Comparison of ENCODE assay signal across 1 cellular context in the genomic region with DNA sequence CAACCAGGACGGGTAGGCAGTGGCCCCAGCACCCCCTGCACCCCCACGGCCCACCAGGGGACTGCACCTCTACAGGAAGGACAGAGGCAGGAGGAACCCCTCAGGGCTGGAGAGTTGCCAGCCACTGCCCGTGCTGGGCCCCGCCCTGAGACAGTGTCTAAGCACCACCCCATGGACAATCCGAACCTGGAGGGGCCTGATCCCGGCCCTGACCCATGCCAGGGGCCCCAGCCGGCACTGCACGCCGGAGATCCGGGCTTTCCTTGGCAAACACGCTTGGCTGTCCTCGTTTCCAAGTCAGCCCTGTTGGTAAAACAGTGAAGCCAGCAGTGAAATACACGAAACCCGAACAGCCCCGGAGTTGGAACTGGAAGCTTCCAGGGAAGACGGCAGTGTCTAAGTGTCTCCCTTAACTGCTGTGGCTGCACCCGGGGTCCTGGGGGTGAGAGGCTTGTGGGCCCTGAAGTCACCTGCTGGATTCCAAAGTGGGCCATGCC.
TF ChIP-seq lines count a peak whose summit lies in the region.

No MANE protein-coding gene starts in this region.

TF ChIP-seq in WTC11, 78 proteins besides CTCF, POLR2A, EP300 and RAD21 (continued from another document):
- TF ChIP-seq MLX (CRISPR knock-in tag; IDR thresholded peaks at IDR 0.05): no peak
- TF ChIP-seq, protein P1, sequence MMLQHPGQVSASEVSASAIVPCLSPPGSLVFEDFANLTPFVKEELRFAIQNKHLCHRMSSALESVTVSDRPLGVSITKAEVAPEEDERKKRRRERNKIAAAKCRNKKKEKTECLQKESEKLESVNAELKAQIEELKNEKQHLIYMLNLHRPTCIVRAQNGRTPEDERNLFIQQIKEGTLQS (CRISPR knock-in tag; conservative IDR thresholded peaks at IDR 0.05): no peak
- TF ChIP-seq, protein P2, sequence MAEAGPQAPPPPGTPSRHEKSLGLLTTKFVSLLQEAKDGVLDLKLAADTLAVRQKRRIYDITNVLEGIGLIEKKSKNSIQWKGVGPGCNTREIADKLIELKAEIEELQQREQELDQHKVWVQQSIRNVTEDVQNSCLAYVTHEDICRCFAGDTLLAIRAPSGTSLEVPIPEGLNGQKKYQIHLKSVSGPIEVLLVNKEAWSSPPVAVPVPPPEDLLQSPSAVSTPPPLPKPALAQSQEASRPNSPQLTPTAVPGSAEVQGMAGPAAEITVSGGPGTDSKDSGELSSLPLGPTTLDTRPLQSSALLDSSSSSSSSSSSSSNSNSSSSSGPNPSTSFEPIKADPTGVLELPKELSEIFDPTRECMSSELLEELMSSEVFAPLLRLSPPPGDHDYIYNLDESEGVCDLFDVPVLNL (CRISPR knock-in tag; IDR thresholded peaks at IDR 0.05; ENCODE audit: borderline replicate concordance, low read depth): no peak
- TF ChIP-seq ZNF423 (CRISPR knock-in tag; IDR thresholded peaks at IDR 0.05): no peak
- TF ChIP-seq NFATC4 (CRISPR knock-in tag; IDR thresholded peaks at IDR 0.05): no peak
- TF ChIP-seq ATF6 (CRISPR knock-in tag; IDR thresholded peaks at IDR 0.05): no peak
- no peak for TF ChIP-seq JAZF1 (CRISPR knock-in tag; IDR thresholded peaks at IDR 0.05)
TF ChIP-seq in WTC11: peak in this region for 0.
